ENCODE assay signal across 14 cellular contexts in the genomic region with DNA sequence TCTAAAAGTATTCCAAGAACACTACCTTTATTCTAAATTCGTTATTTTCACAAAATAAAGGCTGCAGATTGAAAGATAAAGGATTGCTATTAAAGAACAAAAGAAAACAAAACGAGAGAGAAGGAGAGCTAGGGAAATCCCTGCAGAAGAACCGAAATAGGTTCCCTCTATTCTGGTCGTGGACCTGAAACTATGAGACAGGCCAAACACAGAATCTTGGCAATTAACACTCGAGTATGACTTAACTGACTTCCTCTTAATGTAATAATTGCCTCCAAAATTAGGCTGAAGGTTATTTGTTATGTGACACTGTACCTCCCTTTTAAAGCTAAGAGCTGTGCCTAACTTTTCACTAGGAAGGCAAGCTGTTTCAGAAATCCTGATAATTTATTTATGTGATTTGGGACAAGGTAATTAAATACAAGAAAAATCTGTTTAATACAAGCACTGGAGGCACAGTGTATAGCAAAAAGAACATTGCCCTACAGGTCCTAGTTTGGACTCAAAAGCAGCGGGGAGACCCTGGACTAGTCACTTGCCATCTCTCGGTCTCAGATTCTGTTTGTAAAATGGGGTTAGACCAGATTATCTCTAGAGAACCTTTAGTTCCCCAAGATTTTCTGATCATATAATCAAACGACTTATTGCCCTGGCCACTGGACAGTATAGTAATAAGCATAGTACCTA. TPM values are rescaled to one million over a fixed set of nuclear protein-coding genes. Genes with fewer than 3 reads are reported as not detected.
DNase-seq lines count a peak whose midpoint lies in the region; ATAC-seq and TF ChIP-seq lines count a peak whose summit lies in the region.
"Had no signal": no experiment of that assay in that cellular context is flagged by ENCODE, and none has a peak within 500 bp of the region (broad histone marks: within the 10 kb centered on the region; RNA-seq: fewer than 3 reads in every experiment).

No MANE protein-coding gene starts in this region.

- no peaks in the 10 kb centered on the region for H3K4me1 Mint-ChIP-seq in nephron progenitor cell

- peaks cover 64% of the 10 kb centered on the region for H3K79me2 ChIP-seq in Karpas-422 (ENCODE audit: low read length)

- no peak overlapping the region for H3K4me3 ChIP-seq in Karpas-422 (ENCODE audit: low read length)
- peak overlapping the region in 2 of 5 donors; percentile 1 to 4 for H3K4me3 ChIP-seq in subcutaneous abdominal adipose tissue (ENCODE audit: low read depth in 1 of 5, low read length in 5 of 5)
- H3K4me3 ChIP-seq: adrenal gland, MG63, testis had no signal

- H3K4me1 ChIP-seq in Karpas-422 (ENCODE audit: low read length) (peaks cover 17% of the 10 kb centered on the region), subcutaneous abdominal adipose tissue (ENCODE audit: control insufficient read depth in 5 of 5, insufficient read depth in 5 of 5, low read length in 5 of 5) (peaks cover 2 to 22% (median 17%) of the 10 kb centered on the region in 5 donors)
- H3K4me1 ChIP-seq: testis had no signal

- H3K36me3 Mint-ChIP-seq in nephron progenitor cell (ENCODE audit: low read depth): peaks cover 73% of the 10 kb centered on the region

- no peak overlapping the region for H2AFZ ChIP-seq in Karpas-422 (ENCODE audit: low read length)

- H4K20me1 ChIP-seq in Karpas-422 (ENCODE audit: insufficient read depth, low read depth, low read length): no peaks in the 10 kb centered on the region

- H3K9me2 ChIP-seq in Karpas-422 (replicated peaks; ENCODE audit: insufficient read depth, low read length): no peaks in the 10 kb centered on the region

- H3K36me3 ChIP-seq in Karpas-422 (ENCODE audit: insufficient read depth, low read length): peaks cover 87% of the 10 kb centered on the region
- peaks cover 52 to 85% (median 74%) of the 10 kb centered on the region in 5 donors for H3K36me3 ChIP-seq in subcutaneous abdominal adipose tissue (ENCODE audit: control insufficient read depth in 5 of 5, insufficient read depth in 5 of 5, low read length in 5 of 5)

- H3K27ac Mint-ChIP-seq in nephron progenitor cell: no peak overlapping the region

- peak; percentile 70 for ATAC-seq in Right ventricle myocardium superior (ENCODE audit: poor library complexity)
- peak; percentile 37 for ATAC-seq in GM19468 (IDR thresholded peaks at IDR 0.05; ENCODE audit: extremely low read depth, unreplicated experiment)
- ATAC-seq in GM21367 (IDR thresholded peaks at IDR 0.05; ENCODE audit: unreplicated experiment): no peak

- no peak overlapping the region for H3K4me3 Mint-ChIP-seq in nephron progenitor cell

- no peaks in the 10 kb centered on the region for H3K27me3 Mint-ChIP-seq in nephron progenitor cell (ENCODE audit: low read depth, poor library complexity)

- no peak overlapping the region for H3K9ac ChIP-seq in Karpas-422 (ENCODE audit: low read length)
- peak overlapping the region in 1 of 5 donors; percentile 17 for H3K9ac ChIP-seq in subcutaneous abdominal adipose tissue (ENCODE audit: low read length in 5 of 5)

- no peak for TF ChIP-seq CTCF in nephron progenitor cell (IDR thresholded peaks at IDR 0.05)

- intact Hi-C loops in Right ventricle myocardium superior (cut with DNase I) (no loop called here), cardiac septum (cut with DNase I) (no loop called here)

- no peak for DNase-seq in Right ventricle myocardium superior
- DNase-seq in cardiac septum (ENCODE audit: low spot score): no peak
- peak; percentile 54 for DNase-seq in Karpas-422
- DNase-seq in cortex of kidney (lab: John Stamatoyannopoulos, UW): no peak
- DNase-seq in nephron progenitor cell: no peak
- DNase-seq: adrenal gland; DMS 273 treated with DMSO at 0.1 percent for 48 hours; MG63; NCI-H2081 treated with DMSO at 0.1 percent for 48 hours; stimulated activated CD4-positive, alpha-beta T cell treated with anti-CD3 and anti-CD28 coated beads, Interleukin-12 subunit alpha, Interleukin-12 subunit beta, amount 100 ng/mL, for 4 hours; testis had no signal

- H3K9me3 ChIP-seq in Karpas-422 (ENCODE audit: low read length) (no peaks in the 10 kb centered on the region), subcutaneous abdominal adipose tissue (ENCODE audit: control insufficient read depth in 5 of 5, low read length in 5 of 5) (no peaks in the 10 kb centered on the region)
- H3K9me3 ChIP-seq: adrenal gland, MG63, testis had no signal

- no peaks in the 10 kb centered on the region for H3K27me3 ChIP-seq in Karpas-422 (ENCODE audit: low read length)
- no peaks in the 10 kb centered on the region for H3K27me3 ChIP-seq in subcutaneous abdominal adipose tissue (ENCODE audit: control insufficient read depth in 5 of 5, insufficient read depth in 4 of 5, low read length in 5 of 5)
- H3K27me3 ChIP-seq: adrenal gland, MG63, testis had no signal

- H3K9me3 Mint-ChIP-seq in nephron progenitor cell: no peaks in the 10 kb centered on the region

- no peak overlapping the region for H3K4me2 ChIP-seq in Karpas-422 (ENCODE audit: low read depth, low read length, poor library complexity, severe bottlenecking)

- H3K27ac ChIP-seq in Karpas-422 (ENCODE audit: low read length) (peak overlapping the region; percentile 62), subcutaneous abdominal adipose tissue (ENCODE audit: low read depth, low read length) (peak overlapping the region; percentile 50)
- H3K27ac ChIP-seq: adrenal gland, testis had no signal

RNA-seq across cellular contexts. Expression of a gene that starts 11.6 kb away (rescaled TPM):
- total RNA-seq in Right ventricle myocardium superior: 145 TPM
- 121 TPM for total RNA-seq in cardiac septum
- total RNA-seq in Karpas-422 (2014; rRNA removed; shearing (Covaris generic); ENCODE audit: low replicate concordance): 49.2 and 87.4 TPM in 2 replicates
